1 cellular context compared by ENCODE assay signal in genomic region chr12:4604684-4605193, GRCh38.
TF ChIP-seq lines count a peak whose summit lies in the region.

No MANE protein-coding gene starts in this region.

TF ChIP-seq in HepG2, 621 proteins besides CTCF, POLR2A, EP300 and RAD21 (continued from another document and continues in another):
- TF ChIP-seq HMGXB3 (CRISPR knock-in tag; IDR thresholded peaks at IDR 0.05; ENCODE audit: borderline replicate concordance) (0 out of 2 replicates have a peak, but pooled peaks have one; percentile 39), ZFP36 (IDR thresholded peaks at IDR 0.05; ENCODE audit: borderline replicate concordance, low read depth, low read length, partially characterized antibody) (no peak), ZNF276 (CRISPR knock-in tag; IDR thresholded peaks at IDR 0.05; ENCODE audit: low read depth) (no peak), ZNF713 (CRISPR knock-in tag; IDR thresholded peaks at IDR 0.05) (no peak), PHF5A (CRISPR knock-in tag; IDR thresholded peaks at IDR 0.05; ENCODE audit: low read depth, unreplicated experiment) (no peak), ZBTB14 (CRISPR knock-in tag; IDR thresholded peaks at IDR 0.05) (no peak), ZNF12 (CRISPR knock-in tag; IDR thresholded peaks at IDR 0.05) (no peak), GPN1 (CRISPR knock-in tag; IDR thresholded peaks at IDR 0.05; ENCODE audit: borderline replicate concordance) (no peak), ZNF484 (CRISPR knock-in tag; IDR thresholded peaks at IDR 0.05; ENCODE audit: borderline replicate concordance, low read depth) (no peak), MNT (IDR thresholded peaks at IDR 0.05) (no peak), NFYB (CRISPR knock-in tag; IDR thresholded peaks at IDR 0.05) (no peak), TFAP4 (IDR thresholded peaks at IDR 0.05; ENCODE audit: borderline replicate concordance, low read depth) (no peak), NFIB (CRISPR knock-in tag; IDR thresholded peaks at IDR 0.05; ENCODE audit: borderline replicate concordance) (no peak), CEBPB (IDR thresholded peaks at IDR 0.05; ENCODE audit: borderline replicate concordance, low read depth, low read length) (no peak), ZNF773 (CRISPR knock-in tag; IDR thresholded peaks at IDR 0.05; ENCODE audit: borderline replicate concordance) (no peak), ZNF235 (CRISPR knock-in tag; IDR thresholded peaks at IDR 0.05; ENCODE audit: borderline replicate concordance) (no peak), BRD4 (CRISPR knock-in tag; IDR thresholded peaks at IDR 0.05) (no peak), CC2D1A (CRISPR knock-in tag; IDR thresholded peaks at IDR 0.05) (no peak), ZNF136 (CRISPR knock-in tag; IDR thresholded peaks at IDR 0.05; ENCODE audit: low read depth) (no peak), LCORL (IDR thresholded peaks at IDR 0.05) (no peak), LCORL (CRISPR knock-in tag; IDR thresholded peaks at IDR 0.05) (no peak; the same call in 1 of the 2 replicates), ZNF724P (CRISPR knock-in tag; IDR thresholded peaks at IDR 0.05; ENCODE audit: borderline replicate concordance) (no peak), ZNF230 (CRISPR knock-in tag; IDR thresholded peaks at IDR 0.05) (no peak), ZNF30 (CRISPR knock-in tag; IDR thresholded peaks at IDR 0.05) (no peak), ZNF569 (CRISPR knock-in tag; IDR thresholded peaks at IDR 0.05; ENCODE audit: borderline replicate concordance) (no peak), SRSF4 (IDR thresholded peaks at IDR 0.05; ENCODE audit: low read depth, low read length, poor library complexity, severe bottlenecking) (no peak), HNRNPH1 (optimal IDR thresholded peaks at IDR 0.05; ENCODE audit: low read depth, low read length) (no peak), DR1 (CRISPR knock-in tag; IDR thresholded peaks at IDR 0.05) (no peak; the same call in 1 of the 2 replicates), NFYC (CRISPR knock-in tag; IDR thresholded peaks at IDR 0.05) (no peak), E2F2 (CRISPR knock-in tag; IDR thresholded peaks at IDR 0.05; ENCODE audit: borderline replicate concordance) (no peak), FOXO1 (CRISPR knock-in tag; IDR thresholded peaks at IDR 0.05) (no peak; the same call in 1 of the 2 replicates), ZBTB38 (CRISPR knock-in tag; IDR thresholded peaks at IDR 0.05) (no peak), SAFB2 (CRISPR knock-in tag; IDR thresholded peaks at IDR 0.05; ENCODE audit: borderline replicate concordance, low read depth) (no peak), NKX3-1 (CRISPR knock-in tag; IDR thresholded peaks at IDR 0.05) (no peak), ZNF703 (CRISPR knock-in tag; IDR thresholded peaks at IDR 0.05; ENCODE audit: borderline replicate concordance) (no peak), DNMT3B (CRISPR knock-in tag; conservative IDR thresholded peaks at IDR 0.05) (no peak), TBL1XR1 (IDR thresholded peaks at IDR 0.05; ENCODE audit: borderline replicate concordance, low read length, partially characterized antibody) (no peak), ZNF879 (CRISPR knock-in tag; IDR thresholded peaks at IDR 0.05) (no peak), ZZZ3 (CRISPR knock-in tag; IDR thresholded peaks at IDR 0.05; ENCODE audit: borderline replicate concordance) (no peak; the same call in 1 of the 2 replicates), FIP1L1 (IDR thresholded peaks at IDR 0.05; ENCODE audit: borderline replicate concordance, insufficient read depth, low read depth, low read length) (no peak), ZNF44 (CRISPR knock-in tag; IDR thresholded peaks at IDR 0.05) (no peak), IRF2 (CRISPR knock-in tag; IDR thresholded peaks at IDR 0.05) (peak; percentile 57; the same call in 1 of the 2 replicates), ATRX (CRISPR knock-in tag; IDR thresholded peaks at IDR 0.05; ENCODE audit: borderline replicate concordance) (no peak), CHCHD3 (CRISPR knock-in tag; IDR thresholded peaks at IDR 0.05) (no peak), ZGPAT (CRISPR knock-in tag; IDR thresholded peaks at IDR 0.05) (peak; percentile 68; the same call in 1 of the 2 replicates), ZNF644 (CRISPR knock-in tag; IDR thresholded peaks at IDR 0.05; ENCODE audit: low read depth) (no peak), ZNF567 (CRISPR knock-in tag; IDR thresholded peaks at IDR 0.05; ENCODE audit: borderline replicate concordance) (no peak), JUN (CRISPR knock-in tag; IDR thresholded peaks at IDR 0.05) (no peak), ELF1 (CRISPR knock-in tag; IDR thresholded peaks at IDR 0.05) (peak; percentile 16; the same call in 1 of the 2 replicates), DDIT3 (CRISPR knock-in tag; IDR thresholded peaks at IDR 0.05) (no peak), ZNF589 (CRISPR knock-in tag; conservative IDR thresholded peaks at IDR 0.05) (no peak), ZNF546 (CRISPR knock-in tag; conservative IDR thresholded peaks at IDR 0.05) (0 out of 2 replicates have a peak, but pooled peaks have one; percentile 50)
- TF ChIP-seq, protein P1, sequence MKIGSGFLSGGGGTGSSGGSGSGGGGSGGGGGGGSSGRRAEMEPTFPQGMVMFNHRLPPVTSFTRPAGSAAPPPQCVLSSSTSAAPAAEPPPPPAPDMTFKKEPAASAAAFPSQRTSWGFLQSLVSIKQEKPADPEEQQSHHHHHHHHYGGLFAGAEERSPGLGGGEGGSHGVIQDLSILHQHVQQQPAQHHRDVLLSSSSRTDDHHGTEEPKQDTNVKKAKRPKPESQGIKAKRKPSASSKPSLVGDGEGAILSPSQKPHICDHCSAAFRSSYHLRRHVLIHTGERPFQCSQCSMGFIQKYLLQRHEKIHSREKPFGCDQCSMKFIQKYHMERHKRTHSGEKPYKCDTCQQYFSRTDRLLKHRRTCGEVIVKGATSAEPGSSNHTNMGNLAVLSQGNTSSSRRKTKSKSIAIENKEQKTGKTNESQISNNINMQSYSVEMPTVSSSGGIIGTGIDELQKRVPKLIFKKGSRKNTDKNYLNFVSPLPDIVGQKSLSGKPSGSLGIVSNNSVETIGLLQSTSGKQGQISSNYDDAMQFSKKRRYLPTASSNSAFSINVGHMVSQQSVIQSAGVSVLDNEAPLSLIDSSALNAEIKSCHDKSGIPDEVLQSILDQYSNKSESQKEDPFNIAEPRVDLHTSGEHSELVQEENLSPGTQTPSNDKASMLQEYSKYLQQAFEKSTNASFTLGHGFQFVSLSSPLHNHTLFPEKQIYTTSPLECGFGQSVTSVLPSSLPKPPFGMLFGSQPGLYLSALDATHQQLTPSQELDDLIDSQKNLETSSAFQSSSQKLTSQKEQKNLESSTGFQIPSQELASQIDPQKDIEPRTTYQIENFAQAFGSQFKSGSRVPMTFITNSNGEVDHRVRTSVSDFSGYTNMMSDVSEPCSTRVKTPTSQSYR (CRISPR knock-in tag; IDR thresholded peaks at IDR 0.05; ENCODE audit: borderline replicate concordance) = peak; percentile 11; the same call in 1 of the 2 replicates
- TF ChIP-seq, protein P2, sequence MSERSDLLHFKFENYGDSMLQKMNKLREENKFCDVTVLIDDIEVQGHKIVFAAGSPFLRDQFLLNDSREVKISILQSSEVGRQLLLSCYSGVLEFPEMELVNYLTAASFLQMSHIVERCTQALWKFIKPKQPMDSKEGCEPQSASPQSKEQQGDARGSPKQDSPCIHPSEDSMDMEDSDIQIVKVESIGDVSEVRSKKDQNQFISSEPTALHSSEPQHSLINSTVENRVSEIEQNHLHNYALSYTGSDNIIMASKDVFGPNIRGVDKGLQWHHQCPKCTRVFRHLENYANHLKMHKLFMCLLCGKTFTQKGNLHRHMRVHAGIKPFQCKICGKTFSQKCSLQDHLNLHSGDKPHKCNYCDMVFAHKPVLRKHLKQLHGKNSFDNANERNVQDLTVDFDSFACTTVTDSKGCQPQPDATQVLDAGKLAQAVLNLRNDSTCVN (CRISPR knock-in tag; IDR thresholded peaks at IDR 0.05; ENCODE audit: borderline replicate concordance) = peak; percentile 68; the same call in 1 of the 2 replicates
